ENCODE assay signal across 8 cellular contexts in genomic region chr6:42316390-42316970, GRCh38.
DNase-seq lines count a peak whose midpoint lies in the region; ATAC-seq and TF ChIP-seq lines count a peak whose summit lies in the region.

No MANE protein-coding gene starts in this region.

- no peaks in the 10 kb centered on the region for H4K20me1 ChIP-seq in mammary epithelial cell (ENCODE audit: insufficient read depth, low read length)

- no peak overlapping the region for H3K4me3 ChIP-seq in mammary epithelial cell (replicated peaks in 1 of 3; ENCODE audit: insufficient read depth in 1 of 3, low read depth in 2 of 3, low read length in 3 of 3)
- H3K4me3 ChIP-seq in naive thymus-derived CD4-positive, alpha-beta T cell (ENCODE audit: low read length), result no peak overlapping the region

- POLR2A ChIA-PET in naive thymus-derived CD4-positive, alpha-beta T cell (lab: Charles Lee), result interaction anchor here (0.5 kb wide), 1 partner anchor 99 kb away, joined by 3 read pairs; no protein-coding TSS in a partner anchor

- H3K79me2 ChIP-seq in mammary epithelial cell (ENCODE audit: insufficient read depth, low read length), result no peaks in the 10 kb centered on the region

- TF ChIP-seq CTCF in mammary epithelial cell (conservative IDR thresholded peaks at IDR 0.05 in 1 of 2, IDR thresholded peaks at IDR 0.05 in 1 of 2; ENCODE audit: extremely low read depth in 1 of 2, insufficient read depth in 1 of 2, low read depth in 1 of 2, low read length in 2 of 2), result no peak

- peaks cover 0 to 9% (median 7%) of the 10 kb centered on the region in 5 donors for H3K36me3 Mint-ChIP-seq in naive thymus-derived CD4-positive, alpha-beta T cell

- peak; percentile 67 for ATAC-seq in naive thymus-derived CD4-positive, alpha-beta T cell
- ATAC-seq in HG03135 (IDR thresholded peaks at IDR 0.05; ENCODE audit: unreplicated experiment) (no peak), GM18505 (IDR thresholded peaks at IDR 0.05; ENCODE audit: unreplicated experiment) (no peak)

- H3K27ac ChIP-seq in mammary epithelial cell (ENCODE audit: insufficient read depth, low read depth, low read length), result peak overlapping the region; percentile 5
- no peak overlapping the region for H3K27ac ChIP-seq in naive thymus-derived CD4-positive, alpha-beta T cell (ENCODE audit: low read depth, low read length)

- DNase-seq in EL (peak; percentile 81), MV-4-11 (lab: John Stamatoyannopoulos, UW) (peak; percentile 87), mammary epithelial cell (peak; percentile 17), inferior parietal cortex (ENCODE audit: extremely low spot score) (no peak), NCI-H1105 treated with DMSO at 0.1 percent for 48 hours (lab: John Stamatoyannopoulos, UW) (no peak)
- peak in 1 of 9 donors; percentile 34 for DNase-seq in naive thymus-derived CD4-positive, alpha-beta T cell

- 94% methylated on average over 3 of the region's 3 CpGs for WGBS in mammary epithelial cell (ENCODE audit: low coverage, missing lambda C conversion rate)

- BruUV-seq in mammary epithelial cell (replicated peaks; lab: Mats Ljungman, UMichigan), result no TSS peak

- no peaks in the 10 kb centered on the region for H3K27me3 Mint-ChIP-seq in naive thymus-derived CD4-positive, alpha-beta T cell

- H3K9me3 ChIP-seq in mammary epithelial cell (replicated peaks; ENCODE audit: insufficient read depth, low read length), result no peaks in the 10 kb centered on the region
- H3K9me3 ChIP-seq in naive thymus-derived CD4-positive, alpha-beta T cell (ENCODE audit: control insufficient read depth in 2 of 3, low read length in 3 of 3), result no peaks in the 10 kb centered on the region

- peak overlapping the region in 6 of 9 donors; percentile 5 to 79 (median 44) for H3K27ac Mint-ChIP-seq in naive thymus-derived CD4-positive, alpha-beta T cell

- in situ Hi-C loops in mammary epithelial cell (cut with MboI; ENCODE audit: low sequenced_read_pairs in 2 of 2), result no loop called here

- H3K9ac ChIP-seq in mammary epithelial cell (ENCODE audit: insufficient read depth, low read length), result no peak overlapping the region

- intact Hi-C loops in mammary epithelial cell (cut with micrococcal nuclease), result loop anchor here (2.0 kb wide), 1 partner anchor 22 kb away; no protein-coding TSS in a partner anchor
- intact Hi-C loops in naive thymus-derived CD4-positive, alpha-beta T cell (cut with micrococcal nuclease), result loop anchor here in 1 of 2 donors (5.0 kb wide), 1 partner anchor 36 kb away; no protein-coding TSS in a partner anchor

- H3K4me3 Mint-ChIP-seq in naive thymus-derived CD4-positive, alpha-beta T cell, result peak overlapping the region in 1 of 10 donors; percentile 27

- H3K4me1 ChIP-seq in mammary epithelial cell (ENCODE audit: insufficient read depth, low read length), result peaks cover 28% of the 10 kb centered on the region
- peaks cover 0 to 21% of the 10 kb centered on the region in 2 donors for H3K4me1 ChIP-seq in naive thymus-derived CD4-positive, alpha-beta T cell (ENCODE audit: control insufficient read depth in 2 of 2, insufficient read depth in 2 of 2, low read length in 2 of 2)

- CTCF ChIA-PET in mammary epithelial cell (lab: Charles Lee; ENCODE audit: low non-redundant PET), result interaction anchor here (0.6 kb wide), 1 partner anchor 22 kb away, joined by 5 read pairs; no protein-coding TSS in a partner anchor
- CTCF ChIA-PET in naive thymus-derived CD4-positive, alpha-beta T cell (lab: Charles Lee), result interaction anchor here (1.2 kb wide), 1 partner anchor 231 kb away, joined by 3 read pairs; no protein-coding TSS in a partner anchor

- no peak overlapping the region for H2AFZ ChIP-seq in mammary epithelial cell (ENCODE audit: low read depth, low read length)

- peaks cover 0 to 3% (median 0%) of the 10 kb centered on the region in 11 donors for H3K9me3 Mint-ChIP-seq in naive thymus-derived CD4-positive, alpha-beta T cell

- H3K4me2 ChIP-seq in mammary epithelial cell (ENCODE audit: insufficient read depth, low read depth, low read length), result peak overlapping the region; percentile 38

- no peaks in the 10 kb centered on the region for H3K36me3 ChIP-seq in mammary epithelial cell (ENCODE audit: insufficient read depth, low read length)
- peaks cover 0 to 10% (median 5%) of the 10 kb centered on the region in 3 experiments for H3K36me3 ChIP-seq in naive thymus-derived CD4-positive, alpha-beta T cell (ENCODE audit: control insufficient read depth in 2 of 3, insufficient read depth in 3 of 3, low read length in 3 of 3)

- TF ChIP-seq POLR2A in GM18505 (IDR thresholded peaks at IDR 0.05; ENCODE audit: borderline replicate concordance, extremely low read depth, insufficient read depth, insufficient read length), result no peak

- peaks cover 32 to 68% (median 60%) of the 10 kb centered on the region in 7 donors for H3K4me1 Mint-ChIP-seq in naive thymus-derived CD4-positive, alpha-beta T cell

- dilution Hi-C loops in mammary epithelial cell (cut with HindIII; ENCODE audit: low sequenced_read_pairs), result loop anchor here (5.0 kb wide), 1 partner anchor 66 kb away; no protein-coding TSS in a partner anchor

- no peaks in the 10 kb centered on the region for H3K27me3 ChIP-seq in mammary epithelial cell (ENCODE audit: insufficient read depth, low read length)
- no peaks in the 10 kb centered on the region for H3K27me3 ChIP-seq in naive thymus-derived CD4-positive, alpha-beta T cell (ENCODE audit: control insufficient read depth in 2 of 2, insufficient read depth in 2 of 2, low read length in 2 of 2)

Comparison
In these comparisons a context has a peak if more than half of its experiments do, and no peak if none do; other contexts are left out.
1. DNase-seq: peak in EL (single experiment), MV-4-11 (single experiment) and mammary epithelial cell (single experiment); none in inferior parietal cortex (single experiment) and NCI-H1105 treated with DMSO at 0.1 percent for 48 hours (single experiment).